13 cellular contexts compared by ENCODE assay signal in the genomic region with DNA sequence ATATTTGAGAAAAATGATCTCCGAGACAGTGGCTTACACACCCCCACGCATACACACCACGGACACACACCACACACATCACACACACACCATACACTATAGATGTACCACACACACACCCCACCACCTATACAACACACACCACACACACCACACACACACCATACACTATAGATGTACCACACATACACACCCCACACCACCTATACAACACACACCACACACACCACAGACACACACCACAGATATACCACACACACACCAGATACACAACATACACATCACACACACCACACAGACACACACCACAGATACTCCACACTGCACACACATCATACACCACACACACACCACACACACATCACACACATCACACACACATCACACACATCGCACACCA. TPM values are rescaled to one million over a fixed set of nuclear protein-coding genes. Genes with fewer than 3 reads are reported as not detected.
"Had no signal": no experiment of that assay in that cellular context is flagged by ENCODE, and none has a peak within 500 bp of the region (broad histone marks: within the 10 kb centered on the region; RNA-seq: fewer than 3 reads in every experiment).

No MANE protein-coding gene starts in this region.

RNA-seq across cellular contexts. Expression of gene CRYAA, which starts 9.0 kb away (rescaled TPM):
- total RNA-seq: activated CD4-positive, alpha-beta T cell treated with anti-CD3 and anti-CD28 coated beads, Interleukin-2, amount 10 ng/mL, durations not matched to agents 24 days and 14 days; activated CD8-positive, alpha-beta memory T cell treated with anti-CD3 and anti-CD28 coated beads for 36 hours; activated CD8-positive, alpha-beta T cell treated with anti-CD3 and anti-CD28 coated beads for 36 hours; activated naive CD8-positive, alpha-beta T cell treated with anti-CD3 and anti-CD28 coated beads for 36 hours; activated T-cell treated with anti-CD3 and anti-CD28 coated beads, Interleukin-2, amount 50 U/mL, for 72 hours; activated T-helper 17 cell treated with anti-CD3 and anti-CD28 coated beads, Interleukin-2, amount 50 U/mL, for 72 hours; aorta; body of pancreas; bronchial epithelial cell; MCF 10A; RPMI7951; SJSA1 had no signal
- polyA plus RNA-seq: aorta, SK-N-SH had no signal
